In the genomic region with DNA sequence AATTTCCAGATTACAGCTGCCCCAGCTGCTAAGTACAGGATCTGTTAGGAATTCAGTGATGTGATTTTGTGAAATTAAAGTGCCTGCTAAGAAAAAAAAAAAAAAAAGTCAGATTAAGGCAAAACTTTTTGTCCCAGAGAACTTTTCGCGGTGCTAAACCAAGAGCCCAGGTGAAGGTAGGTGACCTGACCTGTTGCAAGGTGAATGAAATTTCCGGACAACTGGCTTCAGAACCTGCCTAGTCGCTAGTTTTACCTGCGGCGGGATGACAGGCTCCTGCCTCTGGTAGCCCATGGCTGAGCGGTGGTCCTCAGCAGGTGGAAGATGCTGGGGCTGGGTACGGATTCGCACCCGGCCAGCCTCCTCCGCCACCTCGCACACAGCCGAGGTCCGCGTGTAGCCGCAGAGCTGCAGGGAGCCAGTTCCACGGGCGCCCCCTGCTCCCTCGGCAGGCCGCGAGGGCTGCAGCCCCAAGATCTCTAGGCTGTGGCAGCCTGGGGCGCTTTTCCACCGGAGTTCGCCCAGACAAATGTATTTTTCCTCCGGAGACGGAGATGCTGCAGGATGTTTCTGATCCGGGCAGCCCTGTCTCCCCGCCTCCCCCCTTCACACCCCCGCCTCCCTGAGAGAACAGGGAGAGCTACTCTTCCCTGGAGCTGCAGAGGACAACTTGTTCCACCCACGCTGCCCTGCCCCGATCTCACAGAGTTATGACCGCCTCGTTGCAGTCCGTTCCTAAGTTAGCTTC, we compare ENCODE assay signal across 9 cellular contexts. TPM values are rescaled to one million over a fixed set of nuclear protein-coding genes. Genes with fewer than 3 reads are reported as not detected.
DNase-seq lines count a peak whose midpoint lies in the region; ATAC-seq and TF ChIP-seq lines count a peak whose summit lies in the region.
"Had no signal": no experiment of that assay in that cellular context is flagged by ENCODE, and none has a peak within 500 bp of the region (broad histone marks: within the 10 kb centered on the region; RNA-seq: fewer than 3 reads in every experiment).

A gene with protein sequence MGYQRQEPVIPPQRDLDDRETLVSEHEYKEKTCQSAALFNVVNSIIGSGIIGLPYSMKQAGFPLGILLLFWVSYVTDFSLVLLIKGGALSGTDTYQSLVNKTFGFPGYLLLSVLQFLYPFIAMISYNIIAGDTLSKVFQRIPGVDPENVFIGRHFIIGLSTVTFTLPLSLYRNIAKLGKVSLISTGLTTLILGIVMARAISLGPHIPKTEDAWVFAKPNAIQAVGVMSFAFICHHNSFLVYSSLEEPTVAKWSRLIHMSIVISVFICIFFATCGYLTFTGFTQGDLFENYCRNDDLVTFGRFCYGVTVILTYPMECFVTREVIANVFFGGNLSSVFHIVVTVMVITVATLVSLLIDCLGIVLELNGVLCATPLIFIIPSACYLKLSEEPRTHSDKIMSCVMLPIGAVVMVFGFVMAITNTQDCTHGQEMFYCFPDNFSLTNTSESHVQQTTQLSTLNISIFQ (minus strand): TSS at position 572 of the 748 bp plus-strand sequence. CDS start 278 bp downstream, at position 294.

- H3K4me1 ChIP-seq in ACC112 (ENCODE audit: control insufficient read depth, insufficient read depth, low read length, unreplicated experiment) = peaks cover 12% of the 10 kb centered on the region
- H3K4me1 ChIP-seq in naive thymus-derived CD4-positive, alpha-beta T cell (ENCODE audit: control insufficient read depth in 2 of 2, insufficient read depth in 2 of 2, low read length in 2 of 2) = no peaks in the 10 kb centered on the region

- no peak within 1 kb of the TSS for H3K27ac Mint-ChIP-seq in naive thymus-derived CD4-positive, alpha-beta T cell
- no peak within 1 kb of the TSS for H3K27ac Mint-ChIP-seq in activated CD4-positive, alpha-beta T cell treated with anti-CD3 and anti-CD28 coated beads, Interleukin-2, amount 10 ng/mL, durations not matched to agents 7 days and 5 days
- H3K27ac Mint-ChIP-seq: CD4-positive, CD25-positive, alpha-beta regulatory T cell had no signal

- CTCF ChIA-PET in naive thymus-derived CD4-positive, alpha-beta T cell (lab: Charles Lee) = no interaction called here
- CTCF ChIA-PET in activated CD4-positive, alpha-beta T cell treated with anti-CD3 and anti-CD28 coated beads, Interleukin-2, amount 10 ng/mL, durations not matched to agents 7 days and 5 days (lab: Charles Lee) = no interaction called here

- no peaks in the 10 kb centered on the region for H3K79me2 ChIP-seq in ACC112 (ENCODE audit: control insufficient read depth, insufficient read depth, low read length, unreplicated experiment)

- peaks cover 26 to 37% (median 29%) of the 10 kb centered on the region in 5 donors for H3K27me3 Mint-ChIP-seq in naive thymus-derived CD4-positive, alpha-beta T cell
- H3K27me3 Mint-ChIP-seq in activated CD4-positive, alpha-beta T cell treated with anti-CD3 and anti-CD28 coated beads, Interleukin-2, amount 10 ng/mL, durations not matched to agents 7 days and 5 days = peaks cover 18% of the 10 kb centered on the region

- no peak for TF ChIP-seq CTCF in fibroblast of mammary gland (conservative IDR thresholded peaks at IDR 0.05; ENCODE audit: control insufficient read depth, insufficient read depth, low read depth, low read length)

- peak within 1 kb of the TSS; percentile 92 for H2AFZ ChIP-seq in ACC112 (ENCODE audit: low read length, unreplicated experiment)

- H3K9me3 ChIP-seq in naive thymus-derived CD4-positive, alpha-beta T cell (ENCODE audit: control insufficient read depth in 2 of 3, low read length in 3 of 3) = no peaks in the 10 kb centered on the region

- peak within 1 kb of the TSS; percentile 78 for H3K4me3 ChIP-seq in ACC112 (ENCODE audit: low read depth, low read length)
- peak within 1 kb of the TSS; percentile 38 for H3K4me3 ChIP-seq in fibroblast of mammary gland (ENCODE audit: control insufficient read depth, low read depth, low read length)
- no peak within 1 kb of the TSS for H3K4me3 ChIP-seq in naive thymus-derived CD4-positive, alpha-beta T cell (ENCODE audit: low read length)

- POLR2A ChIA-PET in naive thymus-derived CD4-positive, alpha-beta T cell (lab: Charles Lee) = no interaction called here
- POLR2A ChIA-PET in activated CD4-positive, alpha-beta T cell treated with anti-CD3 and anti-CD28 coated beads, Interleukin-2, amount 10 ng/mL, durations not matched to agents 7 days and 5 days (lab: Charles Lee) = no interaction called here

- peaks cover 0 to 3% (median 0%) of the 10 kb centered on the region in 7 donors for H3K4me1 Mint-ChIP-seq in naive thymus-derived CD4-positive, alpha-beta T cell
- no peaks in the 10 kb centered on the region for H3K4me1 Mint-ChIP-seq in activated CD4-positive, alpha-beta T cell treated with anti-CD3 and anti-CD28 coated beads, Interleukin-2, amount 10 ng/mL, durations not matched to agents 7 days and 5 days
- H3K4me1 Mint-ChIP-seq: CD4-positive, CD25-positive, alpha-beta regulatory T cell had no signal

- peak within 1 kb of the TSS in 1 of 10 donors; percentile 18 for H3K4me3 Mint-ChIP-seq in naive thymus-derived CD4-positive, alpha-beta T cell
- H3K4me3 Mint-ChIP-seq in activated CD4-positive, alpha-beta T cell treated with anti-CD3 and anti-CD28 coated beads, Interleukin-2, amount 10 ng/mL, durations not matched to agents 7 days and 5 days = no peak within 1 kb of the TSS
- H3K4me3 Mint-ChIP-seq: CD4-positive, CD25-positive, alpha-beta regulatory T cell had no signal

- H3K27me3 ChIP-seq in ACC112 (ENCODE audit: insufficient read depth, low read length) = no peaks in the 10 kb centered on the region
- H3K27me3 ChIP-seq in naive thymus-derived CD4-positive, alpha-beta T cell (ENCODE audit: control insufficient read depth in 2 of 2, insufficient read depth in 2 of 2, low read length in 2 of 2) = peaks cover 0 to 9% of the 10 kb centered on the region in 2 donors

- no peak within 1 kb of the TSS for H3K27ac ChIP-seq in ACC112 (ENCODE audit: low read depth, low read length)
- H3K27ac ChIP-seq in naive thymus-derived CD4-positive, alpha-beta T cell (ENCODE audit: low read depth, low read length) = no peak within 1 kb of the TSS

- no peaks in the 10 kb centered on the region for H3K36me3 Mint-ChIP-seq in naive thymus-derived CD4-positive, alpha-beta T cell
- no peaks in the 10 kb centered on the region for H3K36me3 Mint-ChIP-seq in activated CD4-positive, alpha-beta T cell treated with anti-CD3 and anti-CD28 coated beads, Interleukin-2, amount 10 ng/mL, durations not matched to agents 7 days and 5 days (ENCODE audit: low read depth)
- H3K36me3 Mint-ChIP-seq: CD4-positive, CD25-positive, alpha-beta regulatory T cell had no signal

- DNase-seq in SK-N-DZ (ENCODE audit: low spot score) = peak; percentile 26
- peak; percentile 19 for DNase-seq in fibroblast of mammary gland (ENCODE audit: low read depth)
- no peak for DNase-seq in naive thymus-derived CD4-positive, alpha-beta T cell
- DNase-seq in GDM1 (lab: John Stamatoyannopoulos, UW) = no peak
- DNase-seq in activated CD4-positive, alpha-beta T cell treated with anti-CD3 and anti-CD28 coated beads, Interleukin-2, amount 10 ng/mL, durations not matched to agents 7 days and 5 days = no peak
- DNase-seq: CD4-positive, CD25-positive, alpha-beta regulatory T cell had no signal

- peak; percentile 40 for ATAC-seq in naive thymus-derived CD4-positive, alpha-beta T cell
- ATAC-seq in GM18502 (IDR thresholded peaks at IDR 0.05; ENCODE audit: poor library complexity, unreplicated experiment) (no peak), GM21529 (IDR thresholded peaks at IDR 0.05; ENCODE audit: unreplicated experiment) (no peak)

- intact Hi-C loops in naive thymus-derived CD4-positive, alpha-beta T cell (cut with micrococcal nuclease) = no loop called here

- no peaks in the 10 kb centered on the region for H3K36me3 ChIP-seq in ACC112 (ENCODE audit: insufficient read depth, low read length)
- H3K36me3 ChIP-seq in naive thymus-derived CD4-positive, alpha-beta T cell (ENCODE audit: control insufficient read depth in 2 of 3, insufficient read depth in 3 of 3, low read length in 3 of 3) = no peaks in the 10 kb centered on the region

- peaks cover 0 to 2% (median 0%) of the 10 kb centered on the region in 11 donors for H3K9me3 Mint-ChIP-seq in naive thymus-derived CD4-positive, alpha-beta T cell
- no peaks in the 10 kb centered on the region for H3K9me3 Mint-ChIP-seq in activated CD4-positive, alpha-beta T cell treated with anti-CD3 and anti-CD28 coated beads, Interleukin-2, amount 10 ng/mL, durations not matched to agents 7 days and 5 days

RNA-seq across cellular contexts. Expression of the gene that starts here (rescaled TPM):
- polyA plus RNA-seq in SK-N-DZ (2014; cell fraction: cytosol; rRNA removed) = 0.09 TPM in 1 of 2 replicates, not detected in the other
- polyA plus RNA-seq in SK-N-DZ (2014; cell fraction: nucleus; rRNA removed) = 0.21 and 0.27 TPM in 2 replicates
- total RNA-seq in naive thymus-derived CD4-positive, alpha-beta T cell = under 1 TPM in 1 of 5 experiments, not detected in 4; 0.49 TPM
- polyA plus RNA-seq in naive thymus-derived CD4-positive, alpha-beta T cell = not detected
- total RNA-seq in activated CD4-positive, alpha-beta T cell treated with anti-CD3 and anti-CD28 coated beads, Interleukin-2, amount 10 ng/mL, durations not matched to agents 7 days and 5 days = not detected
- total RNA-seq: CD4-positive, CD25-positive, alpha-beta regulatory T cell had no signal
- polyA plus RNA-seq: CD4-positive, CD25-positive, alpha-beta regulatory T cell had no signal

Comparison
In these comparisons a context has a peak if more than half of its experiments do, and no peak if none do; other contexts are left out.
1. Peak in ATAC-seq in naive thymus-derived CD4-positive, alpha-beta T cell; RNA of the gene not detected or under 1 TPM.
2. DNase-seq: peak in SK-N-DZ (single experiment) and fibroblast of mammary gland (single experiment); none in naive thymus-derived CD4-positive, alpha-beta T cell (0 of 9), GDM1 (single experiment) and activated CD4-positive, alpha-beta T cell treated with anti-CD3 and anti-CD28 coated beads, Interleukin-2, amount 10 ng/mL, durations not matched to agents 7 days and 5 days (single experiment).